9 cellular contexts compared by ENCODE assay signal in genomic region chr5:669111-669841, GRCh38. TPM values are rescaled to one million over a fixed set of nuclear protein-coding genes. Genes with fewer than 3 reads are reported as not detected.
DNase-seq lines count a peak whose midpoint lies in the region; ATAC-seq and TF ChIP-seq lines count a peak whose summit lies in the region.
"Had no signal": no experiment of that assay in that cellular context is flagged by ENCODE, and none has a peak within 500 bp of the region (broad histone marks: within the 10 kb centered on the region; RNA-seq: fewer than 3 reads in every experiment).

No MANE protein-coding gene starts in this region.

- H3K9me3 ChIP-seq in upper lobe of left lung: no peaks in the 10 kb centered on the region

- H3K27ac ChIP-seq in upper lobe of left lung: no peak overlapping the region
- H3K27ac ChIP-seq: SK-N-MC had no signal

- peaks cover 0 to 24% (median 13%) of the 10 kb centered on the region in 4 donors for H3K36me3 ChIP-seq in upper lobe of left lung

- peak; percentile 86 for TF ChIP-seq CTCF in GM12874 (IDR thresholded peaks at IDR 0.05; ENCODE audit: insufficient read depth, low read depth, low read length)
- peak; percentile 66 to 84 (median 75) for TF ChIP-seq CTCF in upper lobe of left lung (IDR thresholded peaks at IDR 0.05)

- H3K4me1 ChIP-seq in upper lobe of left lung: peaks cover 23 to 33% (median 30%) of the 10 kb centered on the region in 4 donors

- no peak overlapping the region for H3K4me3 ChIP-seq in upper lobe of left lung
- H3K4me3 ChIP-seq: SK-N-MC had no signal

- TF ChIP-seq POLR2A in upper lobe of left lung (IDR thresholded peaks at IDR 0.05): no peak

- no peaks in the 10 kb centered on the region for H3K27me3 ChIP-seq in upper lobe of left lung

- TF ChIP-seq EP300 in upper lobe of left lung (IDR thresholded peaks at IDR 0.05): no peak

- WGBS in upper lobe of left lung, 2 donors: 70 to 74% methylated on average over 14 to 40 of the region's 40 CpGs

- peak; percentile 43 for DNase-seq in central memory CD4-positive, alpha-beta T cell
- DNase-seq in midbrain (lab: John Stamatoyannopoulos, UW) (peak; percentile 91), upper lobe of left lung (peak; percentile 23 to 77), Kasumi-1 (lab: John Stamatoyannopoulos, UW) (no peak), SHP77 treated with DMSO at 0.1 percent for 48 hours (lab: John Stamatoyannopoulos, UW) (no peak)

- ATAC-seq in SK-N-SH treated with all-trans-retinoic acid at 6 μM for 48 hours (peak; percentile 9; the same call in 1 of the 3 replicates), upper lobe of left lung (ENCODE audit: low FRiP score in 2 of 2) (peak in 1 of 2 donors; percentile 13), HG03025 (IDR thresholded peaks at IDR 0.05; ENCODE audit: low FRiP score, unreplicated experiment) (no peak)

TF ChIP-seq in SK-N-SH treated with all-trans-retinoic acid at 6 μM for 48 hours, 23 proteins besides CTCF, POLR2A, EP300 and RAD21:
- TF ChIP-seq ZNF565 (CRISPR knock-in tag; conservative IDR thresholded peaks at IDR 0.05; ENCODE audit: low read depth) (no peak), SNAI2 (CRISPR knock-in tag; IDR thresholded peaks at IDR 0.05) (no peak), TSHZ2 (CRISPR knock-in tag; IDR thresholded peaks at IDR 0.05) (no peak), ESRRG (CRISPR knock-in tag; IDR thresholded peaks at IDR 0.05) (no peak), PATZ1 (CRISPR knock-in tag; IDR thresholded peaks at IDR 0.05; ENCODE audit: borderline replicate concordance) (no peak), CREB5 (CRISPR knock-in tag; IDR thresholded peaks at IDR 0.05; ENCODE audit: low read depth) (no peak), OSR1 (CRISPR knock-in tag; IDR thresholded peaks at IDR 0.05) (no peak), ZC3H10 (CRISPR knock-in tag; IDR thresholded peaks at IDR 0.05) (no peak), RARB (CRISPR knock-in tag; IDR thresholded peaks at IDR 0.05) (no peak), ZFP3 (CRISPR knock-in tag; IDR thresholded peaks at IDR 0.05) (no peak), ZNF70 (CRISPR knock-in tag; IDR thresholded peaks at IDR 0.05) (no peak), ISL1 (CRISPR knock-in tag; IDR thresholded peaks at IDR 0.05) (no peak), TOX (CRISPR knock-in tag; IDR thresholded peaks at IDR 0.05; ENCODE audit: borderline replicate concordance) (no peak), ZFP30 (CRISPR knock-in tag; IDR thresholded peaks at IDR 0.05) (no peak), ZNF8 (CRISPR knock-in tag; IDR thresholded peaks at IDR 0.05) (no peak), PPARA (CRISPR knock-in tag; IDR thresholded peaks at IDR 0.05; ENCODE audit: borderline replicate concordance) (no peak), ARNTL (CRISPR knock-in tag; IDR thresholded peaks at IDR 0.05; ENCODE audit: borderline replicate concordance, low read depth) (no peak), POU6F1 (CRISPR knock-in tag; IDR thresholded peaks at IDR 0.05; ENCODE audit: borderline replicate concordance, low read depth) (no peak)

RNA-seq across cellular contexts. Expression of gene TPPP, which starts 23.9 kb away (rescaled TPM):
- total RNA-seq in upper lobe of left lung: 10 to 100 TPM; 14.3 to 42.7 (median 19.1) TPM

RNA-seq across cellular contexts. Expression of gene CEP72, which starts 57.1 kb away (rescaled TPM):
- 10 to 100 TPM in 2 of 6 donors, 1 to 10 TPM in 4; 6.8 to 21.0 (median 9.4) TPM for total RNA-seq in upper lobe of left lung

Comparison
In these comparisons a context has a peak if more than half of its experiments do, and no peak if none do; other contexts are left out.
1. DNase-seq: peak in central memory CD4-positive, alpha-beta T cell (single experiment), midbrain (single experiment) and upper lobe of left lung (2 of 2); none in Kasumi-1 (0 of 2) and SHP77 treated with DMSO at 0.1 percent for 48 hours (single experiment).